1 cellular context compared by ENCODE assay signal in the genomic region with DNA sequence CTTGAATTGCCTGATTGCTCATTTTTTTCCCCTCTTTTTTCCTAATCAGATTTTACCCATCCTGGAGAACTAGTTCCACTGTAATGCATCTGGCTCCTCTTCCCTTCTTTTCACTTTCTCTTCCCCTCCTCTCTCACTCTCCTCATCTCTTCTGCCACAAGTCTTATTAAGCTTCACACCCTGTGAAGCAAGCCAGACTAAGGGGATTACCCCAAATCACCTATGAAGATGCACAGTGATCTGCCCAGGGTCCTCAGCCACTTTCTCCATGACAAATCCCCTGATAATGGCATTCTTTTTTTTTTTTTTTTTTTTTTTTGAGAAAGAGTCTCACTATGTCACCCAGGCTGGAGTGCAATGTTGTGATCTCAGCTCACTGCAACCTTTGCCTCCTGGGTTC.
TF ChIP-seq lines count a peak whose summit lies in the region.

No MANE protein-coding gene starts in this region.

TF ChIP-seq in IMR-90, 13 proteins besides CTCF, POLR2A, EP300 and RAD21 (continued from another document):
- TF ChIP-seq, protein P1, sequence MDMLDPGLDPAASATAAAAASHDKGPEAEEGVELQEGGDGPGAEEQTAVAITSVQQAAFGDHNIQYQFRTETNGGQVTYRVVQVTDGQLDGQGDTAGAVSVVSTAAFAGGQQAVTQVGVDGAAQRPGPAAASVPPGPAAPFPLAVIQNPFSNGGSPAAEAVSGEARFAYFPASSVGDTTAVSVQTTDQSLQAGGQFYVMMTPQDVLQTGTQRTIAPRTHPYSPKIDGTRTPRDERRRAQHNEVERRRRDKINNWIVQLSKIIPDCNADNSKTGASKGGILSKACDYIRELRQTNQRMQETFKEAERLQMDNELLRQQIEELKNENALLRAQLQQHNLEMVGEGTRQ (IDR thresholded peaks at IDR 0.05; ENCODE audit: low read depth, low read length), result no peak
- TF ChIP-seq CHD1 (IDR thresholded peaks at IDR 0.05; ENCODE audit: low read depth, low read length), result no peak
- no peak for TF ChIP-seq NFE2L2 (IDR thresholded peaks at IDR 0.05; ENCODE audit: low read depth, low read length)
- TF ChIP-seq FOS (IDR thresholded peaks at IDR 0.05; ENCODE audit: low read depth, low read length), result no peak
- TF ChIP-seq SMC3 (IDR thresholded peaks at IDR 0.05; ENCODE audit: low read depth, low read length), result no peak
- TF ChIP-seq, protein P2, sequence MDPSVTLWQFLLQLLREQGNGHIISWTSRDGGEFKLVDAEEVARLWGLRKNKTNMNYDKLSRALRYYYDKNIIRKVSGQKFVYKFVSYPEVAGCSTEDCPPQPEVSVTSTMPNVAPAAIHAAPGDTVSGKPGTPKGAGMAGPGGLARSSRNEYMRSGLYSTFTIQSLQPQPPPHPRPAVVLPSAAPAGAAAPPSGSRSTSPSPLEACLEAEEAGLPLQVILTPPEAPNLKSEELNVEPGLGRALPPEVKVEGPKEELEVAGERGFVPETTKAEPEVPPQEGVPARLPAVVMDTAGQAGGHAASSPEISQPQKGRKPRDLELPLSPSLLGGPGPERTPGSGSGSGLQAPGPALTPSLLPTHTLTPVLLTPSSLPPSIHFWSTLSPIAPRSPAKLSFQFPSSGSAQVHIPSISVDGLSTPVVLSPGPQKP (IDR thresholded peaks at IDR 0.05; ENCODE audit: borderline replicate concordance, low read depth, low read length), result no peak
- TF ChIP-seq CEBPB (IDR thresholded peaks at IDR 0.05; ENCODE audit: low read depth, low read length), result no peak
- TF ChIP-seq MAFK (IDR thresholded peaks at IDR 0.05; ENCODE audit: low read depth, low read length), result no peak
- TF ChIP-seq RCOR1 (IDR thresholded peaks at IDR 0.05; ENCODE audit: insufficient replicate concordance, low read length), result no peak
- no peak for TF ChIP-seq BHLHE40 (IDR thresholded peaks at IDR 0.05; ENCODE audit: low read depth, low read length)
